ENCODE assay signal across 19 cellular contexts in genomic region chr3:55315396-55315795, GRCh38.
DNase-seq lines count a peak whose midpoint lies in the region; ATAC-seq and TF ChIP-seq lines count a peak whose summit lies in the region.
"Had no signal": no experiment of that assay in that cellular context is flagged by ENCODE, and none has a peak within 500 bp of the region (broad histone marks: within the 10 kb centered on the region; RNA-seq: fewer than 3 reads in every experiment).

No MANE protein-coding gene starts in this region.

- H3K4me1 ChIP-seq in breast epithelium, result no peaks in the 10 kb centered on the region
- H3K4me1 ChIP-seq: A549; BLaER1 treated with 17β-estradiol and CSF1 and Interleukin-3, amounts not matched to agents 10 nM and 100 nM; Caco-2 had no signal

- BruUV-seq in MCF 10A (replicated peaks; lab: Mats Ljungman, UMichigan), result no TSS peak

- H3K4me3 Mint-ChIP-seq in MCF 10A (ENCODE audit: unreplicated experiment), result no peak overlapping the region
- no peak overlapping the region for H3K4me3 Mint-ChIP-seq in activated naive CD8-positive, alpha-beta T cell treated with anti-CD3 and anti-CD28 coated beads, Interleukin-2, amount 50 U/mL, for 24 hours
- H3K4me3 Mint-ChIP-seq: B cell; CD4-positive, alpha-beta T cell; CD8-positive, alpha-beta T cell had no signal

- H3K27me3 Mint-ChIP-seq in MCF 10A (ENCODE audit: insufficient read depth, unreplicated experiment), result no peaks in the 10 kb centered on the region
- H3K27me3 Mint-ChIP-seq in activated naive CD8-positive, alpha-beta T cell treated with anti-CD3 and anti-CD28 coated beads, Interleukin-2, amount 50 U/mL, for 24 hours, result no peaks in the 10 kb centered on the region
- H3K27me3 Mint-ChIP-seq: B cell; CD4-positive, alpha-beta T cell had no signal

- DNase-seq in MCF 10A (ENCODE audit: unreplicated experiment) (peak; percentile 24), breast epithelium (ENCODE audit: low spot score in 2 of 2) (no peak), fibroblast of villous mesenchyme (ENCODE audit: low read depth) (peak; percentile 50), omental fat pad (ENCODE audit: low spot score) (no peak), epidermal melanocyte (ENCODE audit: insufficient read length, low spot score) (no peak), NCI-H446 treated with DMSO at 0.1 percent for 48 hours (lab: John Stamatoyannopoulos, UW) (no peak)
- DNase-seq in activated naive CD8-positive, alpha-beta T cell treated with anti-CD3 and anti-CD28 coated beads, Interleukin-2, amount 50 U/mL, for 24 hours, result no peak
- DNase-seq: AML-193; Caco-2; Calu3; CD4-positive, alpha-beta T cell; CD8-positive, alpha-beta T cell; DMS79 treated with DMSO at 0.1 percent for 48 hours; GF-D8 had no signal

- H3K27me3 ChIP-seq in breast epithelium, result no peaks in the 10 kb centered on the region
- H3K27me3 ChIP-seq: BLaER1 treated with 17β-estradiol and CSF1 and Interleukin-3, amounts not matched to agents 10 nM and 100 nM had no signal

- peaks cover 10% of the 10 kb centered on the region for H3K4me1 Mint-ChIP-seq in MCF 10A (ENCODE audit: insufficient read depth, unreplicated experiment)
- no peaks in the 10 kb centered on the region for H3K4me1 Mint-ChIP-seq in activated naive CD8-positive, alpha-beta T cell treated with anti-CD3 and anti-CD28 coated beads, Interleukin-2, amount 50 U/mL, for 24 hours
- H3K4me1 Mint-ChIP-seq: B cell had no signal

- peak; percentile 25 for ATAC-seq in omental fat pad (ENCODE audit: low FRiP score)
- ATAC-seq in activated naive CD8-positive, alpha-beta T cell treated with anti-CD3 and anti-CD28 coated beads, Interleukin-2, amount 50 U/mL, for 24 hours, result no peak
- ATAC-seq: A549; CD8-positive, alpha-beta T cell had no signal

- H3K9me3 Mint-ChIP-seq in MCF 10A (ENCODE audit: unreplicated experiment), result peaks cover 14% of the 10 kb centered on the region
- no peaks in the 10 kb centered on the region for H3K9me3 Mint-ChIP-seq in activated naive CD8-positive, alpha-beta T cell treated with anti-CD3 and anti-CD28 coated beads, Interleukin-2, amount 50 U/mL, for 24 hours
- H3K9me3 Mint-ChIP-seq: CD4-positive, alpha-beta T cell; CD8-positive, alpha-beta T cell had no signal

- intact Hi-C loops in MCF 10A (cut with micrococcal nuclease) (no loop called here), breast epithelium (cut with DNase I; ENCODE audit: low total_unique reads) (no loop called here)

- no peak overlapping the region for H3K27ac Mint-ChIP-seq in MCF 10A (ENCODE audit: low read depth, unreplicated experiment)
- no peak overlapping the region for H3K27ac Mint-ChIP-seq in activated naive CD8-positive, alpha-beta T cell treated with anti-CD3 and anti-CD28 coated beads, Interleukin-2, amount 50 U/mL, for 24 hours
- H3K27ac Mint-ChIP-seq: B cell; CD4-positive, alpha-beta T cell; CD8-positive, alpha-beta T cell had no signal

- TF ChIP-seq POLR2A in breast epithelium (IDR thresholded peaks at IDR 0.05), result no peak

- POLR2A ChIA-PET in MCF 10A (lab: Yijun Ruan, JAX), result no interaction called here

- H3K4me3 ChIP-seq in breast epithelium (no peak overlapping the region), fibroblast of villous mesenchyme (ENCODE audit: low read depth, low read length) (no peak overlapping the region)
- H3K4me3 ChIP-seq: A549; BLaER1 treated with 17β-estradiol and CSF1 and Interleukin-3, amounts not matched to agents 10 nM and 100 nM had no signal

- no peaks in the 10 kb centered on the region for H3K36me3 ChIP-seq in breast epithelium
- H3K36me3 ChIP-seq: BLaER1 treated with 17β-estradiol and CSF1 and Interleukin-3, amounts not matched to agents 10 nM and 100 nM had no signal

- TF ChIP-seq CTCF in MCF 10A (IDR thresholded peaks at IDR 0.05; ENCODE audit: unreplicated experiment), result no peak
- TF ChIP-seq CTCF in breast epithelium (IDR thresholded peaks at IDR 0.05), result no peak
- no peak for TF ChIP-seq CTCF in fibroblast of villous mesenchyme (IDR thresholded peaks at IDR 0.05; ENCODE audit: insufficient read depth, low read depth, low read length)
- no peak for TF ChIP-seq CTCF in omental fat pad (IDR thresholded peaks at IDR 0.05)

- CTCF ChIA-PET in MCF 10A (lab: Yijun Ruan, JAX), result interaction anchor here (0.6 to 0.9 kb wide), 3 partner anchors 20 to 506 kb away, joined by 3 to 4 read pairs (median 4); no protein-coding TSS in a partner anchor

- no peaks in the 10 kb centered on the region for H3K36me3 Mint-ChIP-seq in MCF 10A (ENCODE audit: insufficient read depth, unreplicated experiment)
- no peaks in the 10 kb centered on the region for H3K36me3 Mint-ChIP-seq in activated naive CD8-positive, alpha-beta T cell treated with anti-CD3 and anti-CD28 coated beads, Interleukin-2, amount 50 U/mL, for 24 hours (ENCODE audit: low read depth)
- H3K36me3 Mint-ChIP-seq: CD8-positive, alpha-beta T cell had no signal

- H3K27ac ChIP-seq in breast epithelium, result no peak overlapping the region
- H3K27ac ChIP-seq: 22Rv1; A549; BLaER1 treated with 17β-estradiol and CSF1 and Interleukin-3, amounts not matched to agents 10 nM and 100 nM; C4-2B had no signal

- H3K9me3 ChIP-seq in breast epithelium, result no peaks in the 10 kb centered on the region
- H3K9me3 ChIP-seq: A549; BLaER1 treated with 17β-estradiol and CSF1 and Interleukin-3, amounts not matched to agents 10 nM and 100 nM; Caco-2 had no signal

Comparison
In these comparisons a context has a peak if more than half of its experiments do, and no peak if none do; other contexts are left out.
1. DNase-seq: peak in MCF 10A (single experiment) and fibroblast of villous mesenchyme (single experiment); none in breast epithelium (0 of 2), omental fat pad (single experiment), epidermal melanocyte (single experiment), activated naive CD8-positive, alpha-beta T cell treated with anti-CD3 and anti-CD28 coated beads, Interleukin-2, amount 50 U/mL, for 24 hours (single experiment) and NCI-H446 treated with DMSO at 0.1 percent for 48 hours (single experiment).